4 cellular contexts compared by ENCODE assay signal in genomic region chr3:130138992-130139391, GRCh38. TPM values are rescaled to one million over a fixed set of nuclear protein-coding genes. Genes with fewer than 3 reads are reported as not detected.
"Had no signal": no experiment of that assay in that cellular context is flagged by ENCODE, and none has a peak within 500 bp of the region (broad histone marks: within the 10 kb centered on the region; RNA-seq: fewer than 3 reads in every experiment).

No MANE protein-coding gene starts in this region.

RNA-seq across cellular contexts. Expression of gene ALG1L2, which starts 57.4 kb away (rescaled TPM):
- total RNA-seq: LHCN-M2, M059J, MCF 10A, NCI-H460 had no signal
